Comparison of ENCODE assay signal across 19 cellular contexts in genomic region chr12:132057691-132058090, GRCh38.
DNase-seq lines count a peak whose midpoint lies in the region; ATAC-seq and TF ChIP-seq lines count a peak whose summit lies in the region.
"Had no signal": no experiment of that assay in that cellular context is flagged by ENCODE, and none has a peak within 500 bp of the region (broad histone marks: within the 10 kb centered on the region; RNA-seq: fewer than 3 reads in every experiment).

No MANE protein-coding gene starts in this region.

- TF ChIP-seq POLR2A in tibial nerve (IDR thresholded peaks at IDR 0.05), result no peak

- CTCF ChIA-PET in Panc1 (lab: Charles Lee), result no interaction called here

- ATAC-seq in Panc1, result no peak
- no peak for ATAC-seq in GM21390 (IDR thresholded peaks at IDR 0.05; ENCODE audit: unreplicated experiment)

- H3K9me3 Mint-ChIP-seq in neural crest cell, result no peaks in the 10 kb centered on the region

- WGBS in tibial nerve, 2 donors, result 70 to 80% methylated on average over 5 of the region's 5 CpGs

- no peak overlapping the region for H3K4me3 Mint-ChIP-seq in neural crest cell

- no peaks in the 10 kb centered on the region for H3K9me3 ChIP-seq in BLaER1
- no peaks in the 10 kb centered on the region for H3K9me3 ChIP-seq in Panc1 (ENCODE audit: control insufficient read depth, insufficient read depth, low read depth, low read length)
- no peaks in the 10 kb centered on the region for H3K9me3 ChIP-seq in tibial nerve

- H3K4me1 Mint-ChIP-seq in neural crest cell, result peaks cover 15% of the 10 kb centered on the region

- intact Hi-C loops in Panc1 (cut with micrococcal nuclease; ENCODE audit: unreplicated experiment), result no loop called here

- peaks cover 63% of the 10 kb centered on the region for H4K20me1 ChIP-seq in BLaER1

- H3K36me3 Mint-ChIP-seq in neural crest cell (ENCODE audit: low read depth), result peaks cover 11% of the 10 kb centered on the region

- H3K27ac ChIP-seq in BLaER1 (no peak overlapping the region), Panc1 (ENCODE audit: low read length) (no peak overlapping the region), tibial nerve (no peak overlapping the region)
- H3K27ac ChIP-seq: HL-60, PC-9 had no signal

- H3K27ac Mint-ChIP-seq in neural crest cell (ENCODE audit: unreplicated experiment), result peak overlapping the region; percentile 24

- H3K4me3 ChIP-seq in BLaER1 (no peak overlapping the region), Panc1 (ENCODE audit: low read depth in 2 of 2, low read length in 2 of 2) (no peak overlapping the region), tibial nerve (no peak overlapping the region)
- H3K4me3 ChIP-seq: PC-9 had no signal

- H3K27me3 Mint-ChIP-seq in neural crest cell (ENCODE audit: low read depth), result no peaks in the 10 kb centered on the region

- in situ Hi-C loops in Panc1 (cut with HindIII; ENCODE audit: low pct_unique_long_range_greater_than_20kb, low sequenced_read_pairs), result no loop called here

- TF ChIP-seq CTCF in Panc1 (IDR thresholded peaks at IDR 0.05) (no peak), neural crest cell (conservative IDR thresholded peaks at IDR 0.05) (no peak), tibial nerve (IDR thresholded peaks at IDR 0.05) (no peak)

- POLR2A ChIA-PET in Panc1 (lab: Charles Lee), result no interaction called here

- no peak for TF ChIP-seq EP300 in tibial nerve (IDR thresholded peaks at IDR 0.05)

- H3K27me3 ChIP-seq in BLaER1 (no peaks in the 10 kb centered on the region), Panc1 (ENCODE audit: control insufficient read depth, insufficient read depth, low read length) (no peaks in the 10 kb centered on the region), tibial nerve (no peaks in the 10 kb centered on the region)

- H3K4me2 ChIP-seq in BLaER1, result peak overlapping the region; percentile 75
- H3K4me2 ChIP-seq: PC-9 had no signal

- H3K4me1 ChIP-seq in BLaER1, result peaks cover 100% of the 10 kb centered on the region
- H3K4me1 ChIP-seq in Panc1 (ENCODE audit: control insufficient read depth, insufficient read depth, low read length), result no peaks in the 10 kb centered on the region
- H3K4me1 ChIP-seq in tibial nerve, result no peaks in the 10 kb centered on the region

- H3K9ac ChIP-seq in BLaER1, result no peak overlapping the region

- BruUV-seq in Panc1 (replicated peaks; lab: Mats Ljungman, UMichigan), result TSS peak; percentile 45

- DNase-seq in EH (ENCODE audit: low read depth) (peak; percentile 2), Panc1 (ENCODE audit: low read depth, low spot score) (no peak), neural crest cell (ENCODE audit: low read depth, low spot score) (no peak), T-helper 9 cell (no peak), tibial nerve (ENCODE audit: low spot score in 2 of 2) (no peak)
- DNase-seq: ACHN, DMS79 treated with DMSO at 0.1 percent for 48 hours, GOT3, IMR-90, Karpas-422, NCI-H1092, NCI-H1436 treated with DMSO at 0.1 percent for 48 hours, NCI-H2029, NCI-H345, NCI-H524 treated with DMSO at 0.1 percent for 48 hours, PC-9 had no signal

- peaks cover 52% of the 10 kb centered on the region for H3K36me3 ChIP-seq in BLaER1
- peaks cover 4% of the 10 kb centered on the region; the same call in 1 of the 2 replicates for H3K36me3 ChIP-seq in Panc1 (ENCODE audit: control insufficient read depth, insufficient read depth, low read length)
- H3K36me3 ChIP-seq in tibial nerve, result peaks cover 9 to 98% (median 23%) of the 10 kb centered on the region in 3 donors
